Comparison of ENCODE assay signal across 8 cellular contexts in genomic region chr3:143000525-143000924, GRCh38. TPM values are rescaled to one million over a fixed set of nuclear protein-coding genes. Genes with fewer than 3 reads are reported as not detected.
DNase-seq lines count a peak whose midpoint lies in the region; ATAC-seq and TF ChIP-seq lines count a peak whose summit lies in the region.

No MANE protein-coding gene starts in this region.

- H3K4me1 ChIP-seq in GM23338 (ENCODE audit: insufficient read depth) (peaks cover 18% of the 10 kb centered on the region), SJSA1 (replicated peaks) (peaks cover 6% of the 10 kb centered on the region), esophagus squamous epithelium (peaks cover 8 to 52% (median 17%) of the 10 kb centered on the region in 3 donors), neuronal stem cell (ENCODE audit: control insufficient read depth in 2 of 2, insufficient read depth in 1 of 2, low read depth in 1 of 2, low read length in 2 of 2) (peaks cover 0 to 4% of the 10 kb centered on the region in 2 donors)

- ATAC-seq in GM23338, result peak; percentile 7; the same call in 1 of the 3 replicates

- no peaks in the 10 kb centered on the region for H3K79me1 ChIP-seq in neuronal stem cell (ENCODE audit: low read depth, low read length)

- TF ChIP-seq CTCF in GM23338 (conservative IDR thresholded peaks at IDR 0.05; ENCODE audit: low read depth in 2 of 2) (no peak), esophagus squamous epithelium (IDR thresholded peaks at IDR 0.05) (no peak)

- TF ChIP-seq POLR2A in esophagus squamous epithelium (IDR thresholded peaks at IDR 0.05), result no peak

- no peak overlapping the region for H4K91ac ChIP-seq in neuronal stem cell (ENCODE audit: low read depth, low read length, poor library complexity)

- H4K20me1 ChIP-seq in GM23338 (replicated peaks; ENCODE audit: insufficient read depth), result peaks cover 11% of the 10 kb centered on the region

- H3K18ac ChIP-seq in neuronal stem cell (ENCODE audit: low read length), result no peak overlapping the region

- no peak overlapping the region for H2BK12ac ChIP-seq in neuronal stem cell (ENCODE audit: low read length)

- H3K27ac ChIP-seq in GM23338 (ENCODE audit: low read depth) (peak overlapping the region; percentile 93), SJSA1 (peak overlapping the region; percentile 82), esophagus squamous epithelium (peak overlapping the region; percentile 88 to 96 (median 94)), neuronal stem cell (replicated peaks; ENCODE audit: low read length) (peak overlapping the region; percentile 5)

- H3K79me2 ChIP-seq in GM23338 (replicated peaks; ENCODE audit: insufficient read depth), result peaks cover 44% of the 10 kb centered on the region

- WGBS in esophagus squamous epithelium, 2 donors, result 13 to 17% methylated on average over 10 of the region's 10 CpGs
- WGBS in neuronal stem cell (ENCODE audit: extremely low coverage in 2 of 2, insufficient read length in 2 of 2, insufficient replicate concordance in 1 of 2), 2 donors, result no CpG with 5 or more reads among the region's 10 CpGs

- H3K4me3 Mint-ChIP-seq in GM23338, result peak overlapping the region; percentile 99

- H3K9me3 Mint-ChIP-seq in GM23338, result no peaks in the 10 kb centered on the region

- H3K36me3 Mint-ChIP-seq in GM23338 (ENCODE audit: low read depth), result no peaks in the 10 kb centered on the region; the same call in 2 of the 3 replicates

- peak overlapping the region; percentile 83 for H3K4me2 ChIP-seq in GM23338
- H3K4me2 ChIP-seq in neuronal stem cell (ENCODE audit: insufficient read depth, low read length, poor library complexity, severe bottlenecking), result peak overlapping the region; percentile 70

- H2BK15ac ChIP-seq in neuronal stem cell (ENCODE audit: low read length), result no peak overlapping the region

- no peaks in the 10 kb centered on the region for H3K36me3 ChIP-seq in GM23338 (ENCODE audit: insufficient read depth)
- no peaks in the 10 kb centered on the region for H3K36me3 ChIP-seq in SJSA1
- no peaks in the 10 kb centered on the region for H3K36me3 ChIP-seq in esophagus squamous epithelium
- no peaks in the 10 kb centered on the region for H3K36me3 ChIP-seq in neuronal stem cell (replicated peaks in 1 of 2; ENCODE audit: control insufficient read depth in 2 of 2, insufficient read depth in 2 of 2, low read length in 2 of 2)

- no peak overlapping the region for H4K8ac ChIP-seq in neuronal stem cell (ENCODE audit: low read depth, low read length)

- H3K9me3 ChIP-seq in SJSA1 (replicated peaks), result no peaks in the 10 kb centered on the region
- H3K9me3 ChIP-seq in esophagus squamous epithelium, result no peaks in the 10 kb centered on the region
- H3K9me3 ChIP-seq in neuronal stem cell (replicated peaks in 1 of 2; ENCODE audit: control insufficient read depth in 2 of 2, insufficient read depth in 1 of 2, low read depth in 1 of 2, low read length in 2 of 2), result no peaks in the 10 kb centered on the region

- intact Hi-C loops in esophagus squamous epithelium (cut with DNase I), result no loop called here

- no peak overlapping the region for H3K9ac ChIP-seq in neuronal stem cell (ENCODE audit: low read depth, low read length, poor library complexity)

- 0 out of 2 replicates have a peak, but pooled peaks cover 4% of the 10 kb centered on the region for H3F3A ChIP-seq in GM23338 (replicated peaks; ENCODE audit: low read depth)

- H2BK120ac ChIP-seq in neuronal stem cell (ENCODE audit: low read depth, low read length), result no peak overlapping the region

- peak overlapping the region; percentile 100 for H3K27ac Mint-ChIP-seq in GM23338

- DNase-seq in GM23338 (ENCODE audit: low spot score) (peak; percentile 18), SJSA1 (ENCODE audit: low read depth in 1 of 2, low spot score in 2 of 2) (peak in 1 of 2 experiments; percentile 13), esophagus squamous epithelium (lab: John Stamatoyannopoulos, UW) (no peak), neuronal stem cell (ENCODE audit: low spot score) (no peak), NCI-H187 (lab: John Stamatoyannopoulos, UW) (no peak), NCI-H82 treated with DMSO at 0.1 percent for 48 hours (lab: John Stamatoyannopoulos, UW; ENCODE audit: unreplicated experiment) (no peak), UCSD-AML1 (lab: John Stamatoyannopoulos, UW; ENCODE audit: unreplicated experiment) (no peak)
- DNase-seq in stimulated activated CD4-positive, alpha-beta T cell treated with anti-CD3 and anti-CD28 coated beads, Interleukin-4, amount 100 ng/mL, for 24 hours, result no peak

- no peak overlapping the region for H2BK5ac ChIP-seq in neuronal stem cell (ENCODE audit: low read length)

- H2AFZ ChIP-seq in GM23338, result peak overlapping the region; percentile 28; the same call in 1 of the 2 replicates
- peak overlapping the region; percentile 90 for H2AFZ ChIP-seq in neuronal stem cell (ENCODE audit: low read length)

- no peaks in the 10 kb centered on the region for H3K9me2 ChIP-seq in GM23338 (ENCODE audit: insufficient read depth)

- H3K4me3 ChIP-seq in GM23338, result peak overlapping the region; percentile 88
- H3K4me3 ChIP-seq in SJSA1, result peak overlapping the region; percentile 68
- peak overlapping the region; percentile 74 to 95 (median 90) for H3K4me3 ChIP-seq in esophagus squamous epithelium
- H3K4me3 ChIP-seq in neuronal stem cell (ENCODE audit: low read length in 2 of 2), result peak overlapping the region; percentile 87 to 92

- H2AK5ac ChIP-seq in neuronal stem cell (ENCODE audit: low read depth, low read length), result no peak overlapping the region

- H3K27me3 ChIP-seq in GM23338 (ENCODE audit: insufficient read depth) (no peaks in the 10 kb centered on the region), SJSA1 (replicated peaks) (no peaks in the 10 kb centered on the region), esophagus squamous epithelium (no peaks in the 10 kb centered on the region), neuronal stem cell (ENCODE audit: control insufficient read depth in 3 of 3, insufficient read depth in 3 of 3, low read depth in 1 of 3, low read length in 3 of 3) (no peaks in the 10 kb centered on the region)

- no peak overlapping the region for H3K4ac ChIP-seq in neuronal stem cell (ENCODE audit: low read length)

- peaks cover 11% of the 10 kb centered on the region for H3K27me3 Mint-ChIP-seq in GM23338 (ENCODE audit: insufficient read depth, low read depth, poor library complexity)

- no peak overlapping the region for H3K23ac ChIP-seq in neuronal stem cell (ENCODE audit: low read depth, low read length, poor library complexity)

- no peak overlapping the region for H3K14ac ChIP-seq in neuronal stem cell (ENCODE audit: low read length)

- H3K4me1 Mint-ChIP-seq in GM23338, result peaks cover 26% of the 10 kb centered on the region

TF ChIP-seq in GM23338, 12 proteins besides CTCF, POLR2A, EP300 and RAD21 (continues in another document):
- TF ChIP-seq ZNF331 (CRISPR knock-in tag; IDR thresholded peaks at IDR 0.05; ENCODE audit: low read depth) (no peak), REST (IDR thresholded peaks at IDR 0.05; ENCODE audit: unreplicated experiment) (no peak), STAT1 (IDR thresholded peaks at IDR 0.05; ENCODE audit: unreplicated experiment) (no peak), ETS1 (IDR thresholded peaks at IDR 0.05) (no peak), CREB1 (CRISPR knock-in tag; IDR thresholded peaks at IDR 0.05; ENCODE audit: low read depth) (no peak), JUNB (IDR thresholded peaks at IDR 0.05; ENCODE audit: unreplicated experiment) (no peak), EZH2 (IDR thresholded peaks at IDR 0.05; ENCODE audit: low read depth, unreplicated experiment) (no peak)

RNA-seq across cellular contexts. Expression of gene U2SURP, which starts 0.8 kb away (rescaled TPM):
- 108 and 116 TPM in 2 replicates for total RNA-seq in GM23338 (2014; rRNA removed; shearing (Covaris generic))
- polyA plus RNA-seq in GM23338 (2016; fragmentation: Nextera tagmentation; extraction: Ambion mirVana), result 339 and 372 TPM in 2 replicates
- 76.0 and 88.2 TPM in 2 replicates for total RNA-seq in SJSA1 (2014; rRNA removed; shearing (Covaris generic))
- 10 to 100 TPM; 25.4 to 70.8 (median 51.0) TPM for total RNA-seq in esophagus squamous epithelium
- 89.9 TPM for polyA plus RNA-seq in neuronal stem cell (2013, experiment 1 of 2)
- polyA plus RNA-seq in neuronal stem cell (2013, experiment 2 of 2), result 98.6 TPM

RNA-seq across cellular contexts. Expression of gene PAQR9, which starts 37.1 kb away (rescaled TPM):
- total RNA-seq in GM23338 (2014; rRNA removed; shearing (Covaris generic)), result 2.0 and 2.3 TPM in 2 replicates
- 2.0 and 2.2 TPM in 2 replicates for polyA plus RNA-seq in GM23338 (2016; fragmentation: Nextera tagmentation; extraction: Ambion mirVana)
- total RNA-seq in SJSA1 (2014; rRNA removed; shearing (Covaris generic)), result not detected in 2 replicates
- not detected for total RNA-seq in esophagus squamous epithelium
- polyA plus RNA-seq in neuronal stem cell (2013, experiment 1 of 2), result 3.6 TPM
- 3.6 TPM for polyA plus RNA-seq in neuronal stem cell (2013, experiment 2 of 2)

Comparison
In these comparisons a context has a peak if more than half of its experiments do, and no peak if none do; other contexts are left out.
1. H3K27ac ChIP-seq: peak in every context shown above with its lines; median percentile 94 in esophagus squamous epithelium; 93 in GM23338; 82 in SJSA1; 5 in neuronal stem cell.